In the genomic region with DNA sequence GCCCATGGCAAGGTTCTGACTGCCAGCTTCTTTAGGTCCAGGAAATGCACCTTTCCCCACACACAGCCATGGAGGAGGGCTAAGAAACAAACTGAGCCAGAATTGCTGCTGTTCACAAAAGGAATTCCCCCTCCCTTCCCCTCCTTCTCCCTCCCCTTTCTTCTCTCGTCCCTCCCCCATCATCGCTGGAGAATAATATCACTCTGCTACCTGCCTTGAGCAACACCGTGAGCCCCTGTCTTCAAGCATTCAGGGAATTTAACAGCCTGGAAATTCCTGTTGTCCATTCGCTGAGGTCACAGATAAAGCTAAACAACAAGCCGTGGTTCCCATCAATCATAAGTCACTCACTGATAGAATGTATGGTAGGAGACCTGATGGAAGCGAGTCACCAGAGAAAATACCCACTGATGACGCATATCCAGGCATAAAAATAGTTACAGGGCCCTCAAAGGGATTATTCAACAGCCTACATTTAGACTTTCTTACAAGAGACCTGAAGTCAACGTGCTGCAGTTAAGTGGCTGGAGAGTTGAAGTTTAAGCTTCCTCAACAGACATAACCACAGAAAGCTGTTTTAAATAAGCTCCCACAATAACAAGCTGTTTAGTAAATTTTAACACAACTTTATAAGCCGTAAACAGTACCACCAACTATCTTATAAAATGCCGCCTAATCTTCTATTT, we compare ENCODE assay signal across 8 cellular contexts. TPM values are rescaled to one million over a fixed set of nuclear protein-coding genes. Genes with fewer than 3 reads are reported as not detected.
A peak's percentile ranks its signal among the peaks of the same experiment; 100 is the strongest.
DNase-seq lines count a peak whose midpoint lies in the region; ATAC-seq and TF ChIP-seq lines count a peak whose summit lies in the region.

No MANE protein-coding gene starts in this region.

- H3K4me2 ChIP-seq in DND-41 (ENCODE audit: insufficient read depth, low read length), result no peak overlapping the region

- no peaks in the 10 kb centered on the region for H3K9me3 Mint-ChIP-seq in glutamatergic neuron (ENCODE audit: unreplicated experiment)

- no peaks in the 10 kb centered on the region for H3K79me2 ChIP-seq in DND-41 (ENCODE audit: insufficient read depth, low read length)

- no peaks in the 10 kb centered on the region for H3K36me3 ChIP-seq in DND-41 (ENCODE audit: insufficient read depth, low read length)

- no peaks in the 10 kb centered on the region for H3K9me3 ChIP-seq in DND-41 (ENCODE audit: insufficient read depth, low read length, severe bottlenecking)

- H3K27me3 ChIP-seq in DND-41 (ENCODE audit: insufficient read depth, low read length, poor library complexity), result no peaks in the 10 kb centered on the region

- H3K27ac Mint-ChIP-seq in glutamatergic neuron (ENCODE audit: unreplicated experiment), result no peak overlapping the region

- DNase-seq in DND-41, result no peak
- DNase-seq in T-helper 1 cell, result peak; percentile 19 to 78 (median 47)
- DNase-seq in caudate nucleus (lab: John Stamatoyannopoulos, UW), result peak in 19 of 61 donors; percentile 19 to 74 (median 37)
- DNase-seq in kidney glomerular epithelial cell (lab: John Stamatoyannopoulos, UW), result peak; percentile 99
- DNase-seq in stimulated activated CD8-positive, alpha-beta memory T cell treated with anti-CD3 and anti-CD28 coated beads, Interleukin-7, amount 100 ng/mL, for 4 hours (ENCODE audit: low read depth in 2 of 2), result peak; percentile 15 to 32
- DNase-seq in glutamatergic neuron, result no peak

- no peak overlapping the region for H2AFZ ChIP-seq in DND-41 (ENCODE audit: low read depth, low read length)

- TF ChIP-seq CTCF in DND-41 (IDR thresholded peaks at IDR 0.05; ENCODE audit: borderline replicate concordance, extremely low read depth, low read length, poor library complexity, severe bottlenecking), result no peak
- TF ChIP-seq CTCF in glutamatergic neuron (IDR thresholded peaks at IDR 0.05; ENCODE audit: partially characterized antibody, unreplicated experiment), result no peak

- H3K36me3 Mint-ChIP-seq in glutamatergic neuron (ENCODE audit: unreplicated experiment), result no peaks in the 10 kb centered on the region

- no peak overlapping the region for H3K27ac ChIP-seq in DND-41 (ENCODE audit: low read length)
- H3K27ac ChIP-seq in caudate nucleus (ENCODE audit: low read depth, low read length), result peak overlapping the region; percentile 32

- no peak overlapping the region for H3K4me3 ChIP-seq in DND-41 (ENCODE audit: low read depth in 1 of 2, low read length in 2 of 2)

- H3K4me3 Mint-ChIP-seq in glutamatergic neuron (ENCODE audit: unreplicated experiment), result no peak overlapping the region

- no peaks in the 10 kb centered on the region for H4K20me1 ChIP-seq in DND-41 (ENCODE audit: insufficient read depth, low read length)

- peaks cover 18% of the 10 kb centered on the region for H3K4me1 ChIP-seq in DND-41 (ENCODE audit: insufficient read depth, low read length)

- peaks cover 1% of the 10 kb centered on the region for H3K27me3 Mint-ChIP-seq in glutamatergic neuron (ENCODE audit: unreplicated experiment)

- no peak overlapping the region for H3K9ac ChIP-seq in DND-41 (ENCODE audit: low read depth, low read length)

- ATAC-seq in DND-41 (ENCODE audit: insufficient read depth, low read depth) (peak; percentile 68), GM21367 (IDR thresholded peaks at IDR 0.05; ENCODE audit: unreplicated experiment) (peak; percentile 74), HG03571 (IDR thresholded peaks at IDR 0.05; ENCODE audit: unreplicated experiment) (peak; percentile 58)

- H3K4me1 Mint-ChIP-seq in glutamatergic neuron (ENCODE audit: low read depth, unreplicated experiment), result peaks cover 8% of the 10 kb centered on the region

RNA-seq across cellular contexts. Expression of gene HIVEP2, which starts 59.7 kb away (rescaled TPM):
- total RNA-seq in glutamatergic neuron (ENCODE audit: unreplicated experiment), result 2.6 TPM

Comparison
In these comparisons a context has a peak if more than half of its experiments do, and no peak if none do; other contexts are left out.
1. DNase-seq: peak in T-helper 1 cell (5 of 5), kidney glomerular epithelial cell (single experiment) and stimulated activated CD8-positive, alpha-beta memory T cell treated with anti-CD3 and anti-CD28 coated beads, Interleukin-7, amount 100 ng/mL, for 4 hours (2 of 2); none in DND-41 (single experiment) and glutamatergic neuron (single experiment).
2. Peak in every context shown above with its lines, with median percentiles within 50 percentile points of each other: ATAC-seq.